In genomic region chr7:29337628-29338116, GRCh38 we compare ENCODE assay signal across 9 cellular contexts.
A peak's percentile ranks its signal among the peaks of the same experiment; 100 is the strongest.
DNase-seq lines count a peak whose midpoint lies in the region; ATAC-seq and TF ChIP-seq lines count a peak whose summit lies in the region.
"Had no signal": no experiment of that assay in that cellular context is flagged by ENCODE, and none has a peak within 500 bp of the region (broad histone marks: within the 10 kb centered on the region; RNA-seq: fewer than 3 reads in every experiment).

No MANE protein-coding gene starts in this region.

- DNase-seq in A172 (ENCODE audit: low spot score): peak; percentile 35
- peak; percentile 94 for DNase-seq in Jurkat, Clone E6-1 (ENCODE audit: low read depth, low spot score)
- peak; percentile 26 for DNase-seq in activated T-helper 2 cell treated with anti-CD3 and anti-CD28 coated beads, Interferon-gamma antibody, Interleukin-2, Interleukin-4, amounts not matched to agents 10 μg/mL and 5 μg/mL and 100 μg/mL, durations not matched to agents 14 hours and 24 hours and 36 hours (ENCODE audit: low spot score)
- no peak for DNase-seq in right lobe of liver
- DNase-seq in middle frontal gyrus (ENCODE audit: extremely low spot score, low spot score): no peak
- no peak for DNase-seq in HAP-1 (ENCODE audit: low spot score in 2 of 2)
- DNase-seq: RPMI8226 had no signal

- no peak for TF ChIP-seq CTCF in right lobe of liver (IDR thresholded peaks at IDR 0.05)

- H3K9me3 ChIP-seq in right lobe of liver (no peaks in the 10 kb centered on the region), HAP-1 (no peaks in the 10 kb centered on the region)

- in situ Hi-C loops in HAP-1 (cut with MboI; ENCODE audit: low sequenced_read_pairs): no loop called here

- peaks cover 19% of the 10 kb centered on the region for H3K4me1 Mint-ChIP-seq in activated T-helper 2 cell treated with anti-CD3 and anti-CD28 coated beads, Interferon-gamma antibody, Interleukin-2, Interleukin-4, amounts not matched to agents 10 μg/mL and 5 μg/mL and 100 μg/mL, durations not matched to agents 14 hours and 24 hours and 36 hours (ENCODE audit: low read depth)

- no peak overlapping the region for H3K4me3 Mint-ChIP-seq in activated T-helper 2 cell treated with anti-CD3 and anti-CD28 coated beads, Interferon-gamma antibody, Interleukin-2, Interleukin-4, amounts not matched to agents 10 μg/mL and 5 μg/mL and 100 μg/mL, durations not matched to agents 14 hours and 24 hours and 36 hours (ENCODE audit: low read depth)

- H3K9me3 Mint-ChIP-seq in activated T-helper 2 cell treated with anti-CD3 and anti-CD28 coated beads, Interferon-gamma antibody, Interleukin-2, Interleukin-4, amounts not matched to agents 10 μg/mL and 5 μg/mL and 100 μg/mL, durations not matched to agents 14 hours and 24 hours and 36 hours: no peaks in the 10 kb centered on the region

- H3K27ac Mint-ChIP-seq in activated T-helper 2 cell treated with anti-CD3 and anti-CD28 coated beads, Interferon-gamma antibody, Interleukin-2, Interleukin-4, amounts not matched to agents 10 μg/mL and 5 μg/mL and 100 μg/mL, durations not matched to agents 14 hours and 24 hours and 36 hours: no peak overlapping the region

- H3K4me1 ChIP-seq in right lobe of liver (peaks cover 0 to 17% (median 3%) of the 10 kb centered on the region in 4 donors), HAP-1 (no peaks in the 10 kb centered on the region)

- H3K27me3 ChIP-seq in right lobe of liver: no peaks in the 10 kb centered on the region
- no peaks in the 10 kb centered on the region; the same call in 1 of the 2 replicates for H3K27me3 ChIP-seq in HAP-1 (ENCODE audit: low read depth)

- peak; percentile 52 to 60 (median 58) for ATAC-seq in right lobe of liver
- no peak for ATAC-seq in HG03520 (IDR thresholded peaks at IDR 0.05; ENCODE audit: unreplicated experiment)
- no peak for ATAC-seq in GM18907 (IDR thresholded peaks at IDR 0.05; ENCODE audit: unreplicated experiment)

- intact Hi-C loops in activated T-helper 2 cell treated with anti-CD3 and anti-CD28 coated beads, Interferon-gamma antibody, Interleukin-2, Interleukin-4, amounts not matched to agents 10 μg/mL and 5 μg/mL and 100 μg/mL, durations not matched to agents 14 hours and 24 hours and 36 hours (cut with micrococcal nuclease): no loop called here
- intact Hi-C loops in right lobe of liver (cut with DNase I): no loop called here

- peaks cover 10% of the 10 kb centered on the region for H3K27me3 Mint-ChIP-seq in activated T-helper 2 cell treated with anti-CD3 and anti-CD28 coated beads, Interferon-gamma antibody, Interleukin-2, Interleukin-4, amounts not matched to agents 10 μg/mL and 5 μg/mL and 100 μg/mL, durations not matched to agents 14 hours and 24 hours and 36 hours (ENCODE audit: low read depth)

- no peak for TF ChIP-seq POLR2A in right lobe of liver (IDR thresholded peaks at IDR 0.05)

- WGBS in right lobe of liver (ENCODE audit: insufficient coverage, low coverage, low lambda C conversion rate, missing lambda C conversion rate): 70% methylated on average over 3 of the region's 3 CpGs

- no peaks in the 10 kb centered on the region for H3K36me3 Mint-ChIP-seq in activated T-helper 2 cell treated with anti-CD3 and anti-CD28 coated beads, Interferon-gamma antibody, Interleukin-2, Interleukin-4, amounts not matched to agents 10 μg/mL and 5 μg/mL and 100 μg/mL, durations not matched to agents 14 hours and 24 hours and 36 hours (ENCODE audit: low read depth)

- H3K36me3 ChIP-seq in right lobe of liver: no peaks in the 10 kb centered on the region
- H3K36me3 ChIP-seq in HAP-1 (replicated peaks): no peaks in the 10 kb centered on the region

- no peak overlapping the region for H3K27ac ChIP-seq in right lobe of liver

- peak overlapping the region; percentile 26 for H3K4me3 ChIP-seq in Jurkat, Clone E6-1 (ENCODE audit: low read length)
- H3K4me3 ChIP-seq in right lobe of liver: no peak overlapping the region
- no peak overlapping the region for H3K4me3 ChIP-seq in HAP-1

Comparison
In these comparisons a context has a peak if more than half of its experiments do, and no peak if none do; other contexts are left out.
1. DNase-seq: peak in A172 (single experiment), Jurkat, Clone E6-1 (single experiment) and activated T-helper 2 cell treated with anti-CD3 and anti-CD28 coated beads, Interferon-gamma antibody, Interleukin-2, Interleukin-4, amounts not matched to agents 10 μg/mL and 5 μg/mL and 100 μg/mL, durations not matched to agents 14 hours and 24 hours and 36 hours (single experiment); none in right lobe of liver (0 of 3), middle frontal gyrus (single experiment) and HAP-1 (0 of 2).
2. ATAC-seq: peak in right lobe of liver (4 of 4); none in HG03520 (single experiment) and GM18907 (single experiment).